In genomic region chr20:62004614-62005013, GRCh38 we compare ENCODE assay signal across 14 cellular contexts.
DNase-seq lines count a peak whose midpoint lies in the region; ATAC-seq and TF ChIP-seq lines count a peak whose summit lies in the region.
"Had no signal": no experiment of that assay in that cellular context is flagged by ENCODE, and none has a peak within 500 bp of the region (broad histone marks: within the 10 kb centered on the region; RNA-seq: fewer than 3 reads in every experiment).

No MANE protein-coding gene starts in this region.

- H3K27me3 ChIP-seq in heart left ventricle (no peaks in the 10 kb centered on the region), right atrium auricular region (no peaks in the 10 kb centered on the region), OCI-LY1 (ENCODE audit: insufficient read depth, low read length) (no peaks in the 10 kb centered on the region)

- H3K27ac ChIP-seq in heart left ventricle = no peak overlapping the region
- no peak overlapping the region for H3K27ac ChIP-seq in right atrium auricular region
- H3K27ac ChIP-seq in OCI-LY1 (ENCODE audit: low read depth, low read length, poor library complexity, severe bottlenecking) = peak overlapping the region; percentile 91
- peak overlapping the region; percentile 79 for H3K27ac ChIP-seq in VCaP
- H3K27ac ChIP-seq: C4-2B had no signal

- H3K79me2 ChIP-seq in OCI-LY1 (ENCODE audit: insufficient read depth, low read length) = no peaks in the 10 kb centered on the region

- peak overlapping the region; percentile 53; the same call in 1 of the 2 replicates for H3K9ac ChIP-seq in OCI-LY1 (ENCODE audit: low read length)

- H3K36me3 ChIP-seq in heart left ventricle (peaks cover 0 to 100% (median 96%) of the 10 kb centered on the region in 9 donors), right atrium auricular region (peaks cover 85% of the 10 kb centered on the region), OCI-LY1 (ENCODE audit: insufficient read depth, low read length) (peaks cover 64% of the 10 kb centered on the region)

- H3K9me2 ChIP-seq in OCI-LY1 (ENCODE audit: low read depth, low read length) = no peaks in the 10 kb centered on the region

- no peaks in the 10 kb centered on the region for H3F3A ChIP-seq in OCI-LY1 (ENCODE audit: insufficient read depth, low read length)

- H2AFZ ChIP-seq in OCI-LY1 (ENCODE audit: low read length) = no peak overlapping the region

- H3K9me3 ChIP-seq in heart left ventricle (no peaks in the 10 kb centered on the region), right atrium auricular region (no peaks in the 10 kb centered on the region), OCI-LY1 (ENCODE audit: low read length) (no peaks in the 10 kb centered on the region)
- H3K9me3 ChIP-seq: Caco-2 had no signal

- H4K20me1 ChIP-seq in OCI-LY1 (ENCODE audit: insufficient read depth, low read length) = no peaks in the 10 kb centered on the region

- WGBS in heart left ventricle, 4 donors = 64 to 80% (median 70%) methylated on average over 5 of the region's 5 CpGs

- DNase-seq in heart left ventricle (peak in 2 of 5 donors; percentile 31 to 77), right atrium auricular region (ENCODE audit: low spot score) (no peak), left lobe of liver (ENCODE audit: low spot score) (no peak)
- DNase-seq: Caco-2; CD4-positive, alpha-beta T cell; DMS153; DMS79; GDM1; H9 had no signal

- TF ChIP-seq CTCF in heart left ventricle (IDR thresholded peaks at IDR 0.05) = no peak
- TF ChIP-seq CTCF in right atrium auricular region (IDR thresholded peaks at IDR 0.05) = no peak
- TF ChIP-seq CTCF in OCI-LY1 (IDR thresholded peaks at IDR 0.05; ENCODE audit: low read length) = no peak
- TF ChIP-seq CTCF in VCaP (conservative IDR thresholded peaks at IDR 0.05) = no peak

- ATAC-seq in heart left ventricle = peak; percentile 69 to 83 (median 74)
- peak; percentile 28 for ATAC-seq in left lobe of liver
- ATAC-seq in HG03442 (IDR thresholded peaks at IDR 0.05; ENCODE audit: unreplicated experiment) = no peak
- no peak for ATAC-seq in GM18868 (IDR thresholded peaks at IDR 0.05; ENCODE audit: unreplicated experiment)

- peak overlapping the region; percentile 51 for H3K4me2 ChIP-seq in OCI-LY1 (ENCODE audit: low read length)

- H3K4me3 ChIP-seq in heart left ventricle = no peak overlapping the region
- H3K4me3 ChIP-seq in right atrium auricular region = no peak overlapping the region
- no peak overlapping the region for H3K4me3 ChIP-seq in OCI-LY1 (ENCODE audit: low read depth, low read length, poor library complexity, severe bottlenecking)

- no peak for TF ChIP-seq POLR2A in heart left ventricle (IDR thresholded peaks at IDR 0.05)

- intact Hi-C loops in heart left ventricle (cut with DNase I) = no loop called here

- peaks cover 0 to 8% (median 0%) of the 10 kb centered on the region in 12 donors for H3K4me1 ChIP-seq in heart left ventricle
- peaks cover 0 to 4% of the 10 kb centered on the region in 2 donors for H3K4me1 ChIP-seq in right atrium auricular region
- H3K4me1 ChIP-seq in OCI-LY1 (ENCODE audit: insufficient read depth, low read length, severe bottlenecking) = peaks cover 31% of the 10 kb centered on the region

Comparison
In these comparisons a context has a peak if more than half of its experiments do, and no peak if none do; other contexts are left out.
1. ATAC-seq: peak in heart left ventricle (4 of 4) and left lobe of liver (single experiment); none in HG03442 (single experiment) and GM18868 (single experiment).
2. H3K27ac ChIP-seq: peak in OCI-LY1 (single experiment) and VCaP (single experiment); none in heart left ventricle (0 of 12) and right atrium auricular region (0 of 2).